9 cellular contexts compared by ENCODE assay signal in genomic region chr1:68049941-68050878, GRCh38. TPM values are rescaled to one million over a fixed set of nuclear protein-coding genes. Genes with fewer than 3 reads are reported as not detected.
DNase-seq lines count a peak whose midpoint lies in the region; ATAC-seq and TF ChIP-seq lines count a peak whose summit lies in the region.
"Had no signal": no experiment of that assay in that cellular context is flagged by ENCODE, and none has a peak within 500 bp of the region (broad histone marks: within the 10 kb centered on the region; RNA-seq: fewer than 3 reads in every experiment).

DIRAS3 (minus strand) TSS chr1:68050627; CDS start chr1:68047297, 3,330 bp downstream.

- H3K9me3 ChIP-seq in ectodermal cell (ENCODE audit: control insufficient read depth, low read length) = no peaks in the 10 kb centered on the region
- no peaks in the 10 kb centered on the region for H3K9me3 ChIP-seq in upper lobe of left lung

- no peaks in the 10 kb centered on the region for H3K36me3 ChIP-seq in ectodermal cell (ENCODE audit: control insufficient read depth, insufficient read depth, low read length)
- no peaks in the 10 kb centered on the region for H3K36me3 ChIP-seq in upper lobe of left lung

- H3K27me3 ChIP-seq in ectodermal cell (ENCODE audit: control insufficient read depth, insufficient read depth, low read length, poor library complexity, severe bottlenecking) = peaks cover 57% of the 10 kb centered on the region
- no peaks in the 10 kb centered on the region for H3K27me3 ChIP-seq in upper lobe of left lung

- no peak for TF ChIP-seq EP300 in upper lobe of left lung (IDR thresholded peaks at IDR 0.05)

- peak; percentile 69 to 71 for ATAC-seq in upper lobe of left lung (ENCODE audit: low FRiP score in 2 of 2)
- ATAC-seq in HG02610 (IDR thresholded peaks at IDR 0.05; ENCODE audit: unreplicated experiment) = no peak
- no peak for ATAC-seq in GM18517 (IDR thresholded peaks at IDR 0.05; ENCODE audit: unreplicated experiment)

- H3K27ac ChIP-seq in ectodermal cell (ENCODE audit: insufficient read depth, low read depth, low read length, poor library complexity, severe bottlenecking) (no peak within 1 kb of the TSS), upper lobe of left lung (no peak within 1 kb of the TSS)

- 56 to 58% methylated on average over 45 of the region's 45 CpGs for WGBS in ectodermal cell, 2 experiments
- 40 to 73% methylated on average over 45 of the region's 45 CpGs for whole genome bisulfite sequencing in upper lobe of left lung, 2 donors

- peak within 1 kb of the TSS; percentile 14 for H3K4me3 ChIP-seq in ectodermal cell (ENCODE audit: insufficient read depth, low read depth, low read length)
- H3K4me3 ChIP-seq in upper lobe of left lung = peak within 1 kb of the TSS in 3 of 4 donors; percentile 30 to 44 (median 42)

- no peak for TF ChIP-seq CTCF in upper lobe of left lung (IDR thresholded peaks at IDR 0.05)

- TF ChIP-seq POLR2A in upper lobe of left lung (IDR thresholded peaks at IDR 0.05) = no peak

- DNase-seq in NCI-H1417 (lab: John Stamatoyannopoulos, UW) (peak in 2 of 3 experiments; percentile 25 to 48), NCI-H1417 treated with DMSO at 0.1 percent for 48 hours (lab: John Stamatoyannopoulos, UW) (no peak), lung microvascular endothelial cell (ENCODE audit: low read depth in 2 of 2) (peak; percentile 22 to 41), upper lobe of left lung (peak in 1 of 2 donors; percentile 81), OCI-M1 (lab: John Stamatoyannopoulos, UW) (no peak)
- DNase-seq: activated CD4-positive, alpha-beta T cell treated with anti-CD3 and anti-CD28 coated beads, Interleukin-2, amount 50 U/mL, for 48 hours had no signal

- H3K4me1 ChIP-seq in ectodermal cell (ENCODE audit: control insufficient read depth, insufficient read depth, low read length) = peaks cover 4% of the 10 kb centered on the region
- H3K4me1 ChIP-seq in upper lobe of left lung = peaks cover 0 to 5% (median 0%) of the 10 kb centered on the region in 4 donors

RNA-seq across cellular contexts. Expression of gene DIRAS3, which starts in this region (rescaled TPM):
- 1.00 TPM for polyA plus RNA-seq in ectodermal cell (2013, experiment 1 of 4)
- polyA plus RNA-seq in ectodermal cell (2013, experiment 2 of 4) = 1.0 TPM
- 0.53 TPM for polyA plus RNA-seq in ectodermal cell (2013, experiment 3 of 4)
- polyA plus RNA-seq in ectodermal cell (2013, experiment 4 of 4) = 0.69 TPM
- total RNA-seq in lung microvascular endothelial cell (2.0 and 3.4 TPM in 2 replicates), upper lobe of left lung (1 to 10 TPM in 4 of 6 donors, not detected in 2; 2.0 to 2.4 (median 2.2) TPM)

Comparison
In these comparisons a context has a peak if more than half of its experiments do, and no peak if none do; other contexts are left out.
1. DNase-seq: peak in NCI-H1417 (2 of 3) and lung microvascular endothelial cell (2 of 2); none in NCI-H1417 treated with DMSO at 0.1 percent for 48 hours (single experiment) and OCI-M1 (single experiment).
2. ATAC-seq: peak in upper lobe of left lung (2 of 2); none in HG02610 (single experiment) and GM18517 (single experiment).